In genomic region chr12:9829483-9829882, GRCh38 we compare ENCODE assay signal across 15 cellular contexts. TPM values are rescaled to one million over a fixed set of nuclear protein-coding genes. Genes with fewer than 3 reads are reported as not detected.
DNase-seq lines count a peak whose midpoint lies in the region; ATAC-seq and FAIRE-seq lines count a peak whose summit lies in the region.
"Had no signal": no experiment of that assay in that cellular context is flagged by ENCODE, and none has a peak within 500 bp of the region (broad histone marks: within the 10 kb centered on the region; RNA-seq: fewer than 3 reads in every experiment).

No MANE protein-coding gene starts in this region.

- H3K9me3 Mint-ChIP-seq in stimulated activated naive CD8-positive, alpha-beta T cell treated with anti-CD3 and anti-CD28 coated beads, Interleukin-15, Interleukin-2, amounts not matched to agents 100 ng/mL and 50 ng/mL, for 24 hours, result no peaks in the 10 kb centered on the region
- H3K9me3 Mint-ChIP-seq in central memory CD8-positive, alpha-beta T cell, result no peaks in the 10 kb centered on the region
- peaks cover 12% of the 10 kb centered on the region for H3K9me3 Mint-ChIP-seq in natural killer cell treated with Interleukin-12 subunit alpha and Interleukin-12 subunit beta and Interleukin-15 and Interleukin-18, amount 100 ng/mL, for 72 hours

- no peak overlapping the region for H3K27ac Mint-ChIP-seq in stimulated activated naive CD8-positive, alpha-beta T cell treated with anti-CD3 and anti-CD28 coated beads, Interleukin-15, Interleukin-2, amounts not matched to agents 100 ng/mL and 50 ng/mL, for 24 hours
- H3K27ac Mint-ChIP-seq in central memory CD8-positive, alpha-beta T cell (ENCODE audit: low read depth), result peak overlapping the region; percentile 95
- peak overlapping the region in 1 of 2 donors; percentile 93 for H3K27ac Mint-ChIP-seq in natural killer cell treated with Interleukin-12 subunit alpha and Interleukin-12 subunit beta and Interleukin-15 and Interleukin-18, amount 100 ng/mL, for 72 hours
- H3K27ac Mint-ChIP-seq: CD4-positive, alpha-beta memory T cell had no signal

- no peaks in the 10 kb centered on the region for H3K36me3 Mint-ChIP-seq in stimulated activated naive CD8-positive, alpha-beta T cell treated with anti-CD3 and anti-CD28 coated beads, Interleukin-15, Interleukin-2, amounts not matched to agents 100 ng/mL and 50 ng/mL, for 24 hours (ENCODE audit: low read depth)
- peaks cover 9% of the 10 kb centered on the region for H3K36me3 Mint-ChIP-seq in central memory CD8-positive, alpha-beta T cell (ENCODE audit: insufficient read depth)
- H3K36me3 Mint-ChIP-seq in natural killer cell treated with Interleukin-12 subunit alpha and Interleukin-12 subunit beta and Interleukin-15 and Interleukin-18, amount 100 ng/mL, for 72 hours, result peaks cover 8% of the 10 kb centered on the region
- H3K36me3 Mint-ChIP-seq: CD4-positive, alpha-beta memory T cell had no signal

- ATAC-seq in stimulated activated naive CD8-positive, alpha-beta T cell treated with anti-CD3 and anti-CD28 coated beads, Interleukin-15, Interleukin-2, amounts not matched to agents 100 U/mL and 50 U/mL, for 24 hours, result no peak
- ATAC-seq in central memory CD8-positive, alpha-beta T cell (replicated peaks; ENCODE audit: extremely low read depth, poor library complexity, severe bottlenecking), result no peak
- ATAC-seq in natural killer cell treated with Interleukin-12 subunit alpha and Interleukin-12 subunit beta and Interleukin-15 and Interleukin-18, amount 100 ng/mL, for 72 hours, result peak in 1 of 2 donors; percentile 65
- ATAC-seq: A549, HepG2 had no signal

- H3K27me3 Mint-ChIP-seq in stimulated activated naive CD8-positive, alpha-beta T cell treated with anti-CD3 and anti-CD28 coated beads, Interleukin-15, Interleukin-2, amounts not matched to agents 100 ng/mL and 50 ng/mL, for 24 hours, result no peaks in the 10 kb centered on the region
- no peaks in the 10 kb centered on the region for H3K27me3 Mint-ChIP-seq in central memory CD8-positive, alpha-beta T cell
- no peaks in the 10 kb centered on the region for H3K27me3 Mint-ChIP-seq in natural killer cell treated with Interleukin-12 subunit alpha and Interleukin-12 subunit beta and Interleukin-15 and Interleukin-18, amount 100 ng/mL, for 72 hours

- no peak for FAIRE-seq in urothelium cell line (lab: Jason Lieb, UNC)
- FAIRE-seq: A549, H1, HepG2 had no signal

- H3K4me1 Mint-ChIP-seq in stimulated activated naive CD8-positive, alpha-beta T cell treated with anti-CD3 and anti-CD28 coated beads, Interleukin-15, Interleukin-2, amounts not matched to agents 100 ng/mL and 50 ng/mL, for 24 hours (ENCODE audit: low read depth), result no peaks in the 10 kb centered on the region
- peaks cover 23% of the 10 kb centered on the region for H3K4me1 Mint-ChIP-seq in central memory CD8-positive, alpha-beta T cell
- peaks cover 37 to 51% of the 10 kb centered on the region in 2 donors for H3K4me1 Mint-ChIP-seq in natural killer cell treated with Interleukin-12 subunit alpha and Interleukin-12 subunit beta and Interleukin-15 and Interleukin-18, amount 100 ng/mL, for 72 hours (ENCODE audit: low read depth in 2 of 2)

- no peak for DNase-seq in stimulated activated naive CD8-positive, alpha-beta T cell treated with anti-CD3 and anti-CD28 coated beads, Interleukin-15, Interleukin-2, amounts not matched to agents 100 U/mL and 50 U/mL, for 24 hours
- DNase-seq in central memory CD8-positive, alpha-beta T cell (ENCODE audit: low spot score in 2 of 2), result no peak
- DNase-seq in natural killer cell treated with Interleukin-12 subunit alpha and Interleukin-12 subunit beta and Interleukin-15 and Interleukin-18, amount 100 ng/mL, for 72 hours (ENCODE audit: low spot score), result no peak
- no peak for DNase-seq in urothelium cell line (ENCODE audit: low spot score)
- no peak for DNase-seq in kidney glomerular epithelial cell (lab: John Stamatoyannopoulos, UW)
- DNase-seq: BE2C; Caco-2; CD4-positive, alpha-beta memory T cell; DND-41; GDM1 had no signal

- H3K4me3 Mint-ChIP-seq in stimulated activated naive CD8-positive, alpha-beta T cell treated with anti-CD3 and anti-CD28 coated beads, Interleukin-15, Interleukin-2, amounts not matched to agents 100 ng/mL and 50 ng/mL, for 24 hours, result peak overlapping the region; percentile 4
- H3K4me3 Mint-ChIP-seq in central memory CD8-positive, alpha-beta T cell, result peak overlapping the region; percentile 77
- H3K4me3 Mint-ChIP-seq in natural killer cell treated with Interleukin-12 subunit alpha and Interleukin-12 subunit beta and Interleukin-15 and Interleukin-18, amount 100 ng/mL, for 72 hours, result peak overlapping the region; percentile 87
- H3K4me3 Mint-ChIP-seq: CD4-positive, alpha-beta memory T cell had no signal

RNA-seq across cellular contexts. Expression of gene KLRF1, which starts 2.2 kb away (rescaled TPM):
- total RNA-seq in natural killer cell treated with Interleukin-12 subunit alpha and Interleukin-12 subunit beta and Interleukin-15 and Interleukin-18, amount 100 ng/mL, for 72 hours, result 1 to 10 TPM; 1.7 to 2.1 TPM
- total RNA-seq: Caco-2, H1, HepG2, HT1080 had no signal

RNA-seq across cellular contexts. Expression of gene CLEC2B, which starts 39.7 kb away (rescaled TPM):
- 10 to 100 TPM; 26.7 to 70.3 TPM for total RNA-seq in natural killer cell treated with Interleukin-12 subunit alpha and Interleukin-12 subunit beta and Interleukin-15 and Interleukin-18, amount 100 ng/mL, for 72 hours
- total RNA-seq: Caco-2, H1, HepG2 had no signal

RNA-seq across cellular contexts. Expression of gene KLRF2, which starts 51.8 kb away (rescaled TPM):
- total RNA-seq in natural killer cell treated with Interleukin-12 subunit alpha and Interleukin-12 subunit beta and Interleukin-15 and Interleukin-18, amount 100 ng/mL, for 72 hours, result not detected
- total RNA-seq: Caco-2; CD4-positive, alpha-beta memory T cell; H1; HepG2; HT1080 had no signal

Comparison
In these comparisons a context has a peak if more than half of its experiments do, and no peak if none do; other contexts are left out.
1. H3K4me3 Mint-ChIP-seq: peak in every context shown above with its lines; median percentile 87 in natural killer cell treated with Interleukin-12 subunit alpha and Interleukin-12 subunit beta and Interleukin-15 and Interleukin-18, amount 100 ng/mL, for 72 hours; 77 in central memory CD8-positive, alpha-beta T cell; 4 in stimulated activated naive CD8-positive, alpha-beta T cell treated with anti-CD3 and anti-CD28 coated beads, Interleukin-15, Interleukin-2, amounts not matched to agents 100 ng/mL and 50 ng/mL, for 24 hours.